ENCODE assay signal across 1 cellular context in the genomic region with DNA sequence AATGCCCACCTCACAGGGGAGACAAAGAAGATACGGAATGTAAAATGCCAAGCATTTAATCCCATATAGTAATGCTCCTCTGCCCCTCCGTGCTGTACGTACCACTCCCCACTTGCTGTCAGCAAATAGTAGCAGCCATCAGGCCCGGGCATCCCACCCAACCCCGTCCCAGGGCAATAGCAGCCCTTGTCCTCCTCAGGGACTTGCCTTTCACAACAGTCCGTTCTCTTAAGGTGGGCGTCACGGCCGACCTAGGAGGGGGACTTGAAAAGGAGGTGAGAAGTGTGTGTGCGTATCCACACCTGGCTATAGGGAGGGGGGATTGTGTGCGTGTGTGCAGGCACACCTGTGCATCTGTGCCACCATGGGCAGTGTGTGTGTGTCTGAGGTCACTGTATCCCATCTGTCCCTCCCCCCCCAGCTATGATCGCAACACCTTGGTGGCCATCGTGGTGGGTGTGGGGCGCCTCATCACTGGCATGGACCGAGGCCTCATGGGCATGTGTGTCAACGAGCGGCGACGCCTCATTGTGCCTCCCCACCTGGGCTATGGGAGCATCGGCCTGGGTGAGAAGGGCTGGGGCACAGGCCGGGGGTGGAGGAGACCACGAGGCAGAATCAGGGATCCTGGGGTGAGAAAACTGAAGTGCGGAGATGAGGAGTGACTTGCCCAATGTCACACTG.
TF ChIP-seq lines count a peak whose summit lies in the region.

No MANE protein-coding gene starts in this region.

TF ChIP-seq in HepG2, 621 proteins besides CTCF, POLR2A, EP300 and RAD21:
- TF ChIP-seq, protein P1, sequence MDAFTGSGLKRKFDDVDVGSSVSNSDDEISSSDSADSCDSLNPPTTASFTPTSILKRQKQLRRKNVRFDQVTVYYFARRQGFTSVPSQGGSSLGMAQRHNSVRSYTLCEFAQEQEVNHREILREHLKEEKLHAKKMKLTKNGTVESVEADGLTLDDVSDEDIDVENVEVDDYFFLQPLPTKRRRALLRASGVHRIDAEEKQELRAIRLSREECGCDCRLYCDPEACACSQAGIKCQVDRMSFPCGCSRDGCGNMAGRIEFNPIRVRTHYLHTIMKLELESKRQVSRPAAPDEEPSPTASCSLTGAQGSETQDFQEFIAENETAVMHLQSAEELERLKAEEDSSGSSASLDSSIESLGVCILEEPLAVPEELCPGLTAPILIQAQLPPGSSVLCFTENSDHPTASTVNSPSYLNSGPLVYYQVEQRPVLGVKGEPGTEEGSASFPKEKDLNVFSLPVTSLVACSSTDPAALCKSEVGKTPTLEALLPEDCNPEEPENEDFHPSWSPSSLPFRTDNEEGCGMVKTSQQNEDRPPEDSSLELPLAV (CRISPR knock-in tag; conservative IDR thresholded peaks at IDR 0.05; ENCODE audit: low read depth): no peak
- TF ChIP-seq RBFOX2 (IDR thresholded peaks at IDR 0.05; ENCODE audit: low read depth, low read length) (peak; percentile 62), ZNF138 (CRISPR knock-in tag; IDR thresholded peaks at IDR 0.05; ENCODE audit: low read depth) (no peak), JUNB (CRISPR knock-in tag; IDR thresholded peaks at IDR 0.05; ENCODE audit: borderline replicate concordance) (no peak), MAFK (conservative IDR thresholded peaks at IDR 0.05 in 1 of 2, IDR thresholded peaks at IDR 0.05 in 1 of 2; ENCODE audit: low read length in 2 of 2) (no peak), ZBTB38 (CRISPR knock-in tag; IDR thresholded peaks at IDR 0.05) (0 out of 2 replicates have a peak, but pooled peaks have one; percentile 34), RBM22 (optimal IDR thresholded peaks at IDR 0.05; ENCODE audit: low read length) (peak; percentile 59), ZNF782 (CRISPR knock-in tag; IDR thresholded peaks at IDR 0.05; ENCODE audit: borderline replicate concordance) (no peak), AKAP8 (CRISPR knock-in tag; IDR thresholded peaks at IDR 0.05) (0 out of 2 replicates have a peak, but pooled peaks have one; percentile 41), TBX2 (CRISPR knock-in tag; IDR thresholded peaks at IDR 0.05; ENCODE audit: borderline replicate concordance) (no peak), GFI1 (CRISPR knock-in tag; IDR thresholded peaks at IDR 0.05; ENCODE audit: borderline replicate concordance) (no peak), ZNF572 (CRISPR knock-in tag; IDR thresholded peaks at IDR 0.05) (0 out of 2 replicates have a peak, but pooled peaks have one; percentile 51), ZSCAN21 (CRISPR knock-in tag; IDR thresholded peaks at IDR 0.05; ENCODE audit: borderline replicate concordance) (peak; percentile 57; the same call in 1 of the 2 replicates), AGO2 (optimal IDR thresholded peaks at IDR 0.05; ENCODE audit: low read depth, low read length) (peak; percentile 83), TCF7 (IDR thresholded peaks at IDR 0.05; ENCODE audit: low read depth) (no peak)
- TF ChIP-seq, protein P2, sequence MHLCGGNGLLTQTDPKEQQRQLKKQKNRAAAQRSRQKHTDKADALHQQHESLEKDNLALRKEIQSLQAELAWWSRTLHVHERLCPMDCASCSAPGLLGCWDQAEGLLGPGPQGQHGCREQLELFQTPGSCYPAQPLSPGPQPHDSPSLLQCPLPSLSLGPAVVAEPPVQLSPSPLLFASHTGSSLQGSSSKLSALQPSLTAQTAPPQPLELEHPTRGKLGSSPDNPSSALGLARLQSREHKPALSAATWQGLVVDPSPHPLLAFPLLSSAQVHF (CRISPR knock-in tag; IDR thresholded peaks at IDR 0.05): 0 out of 2 replicates have a peak, but pooled peaks have one; percentile 41
- TF ChIP-seq, protein P3, sequence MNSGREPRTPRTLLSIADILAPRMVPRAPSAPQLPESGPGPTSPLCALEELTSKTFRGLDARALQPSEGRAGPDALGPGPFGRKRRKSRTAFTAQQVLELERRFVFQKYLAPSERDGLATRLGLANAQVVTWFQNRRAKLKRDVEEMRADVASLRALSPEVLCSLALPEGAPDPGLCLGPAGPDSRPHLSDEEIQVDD (CRISPR knock-in tag; IDR thresholded peaks at IDR 0.05; ENCODE audit: borderline replicate concordance): peak; percentile 58; the same call in 1 of the 2 replicates
- TF ChIP-seq, protein P4, sequence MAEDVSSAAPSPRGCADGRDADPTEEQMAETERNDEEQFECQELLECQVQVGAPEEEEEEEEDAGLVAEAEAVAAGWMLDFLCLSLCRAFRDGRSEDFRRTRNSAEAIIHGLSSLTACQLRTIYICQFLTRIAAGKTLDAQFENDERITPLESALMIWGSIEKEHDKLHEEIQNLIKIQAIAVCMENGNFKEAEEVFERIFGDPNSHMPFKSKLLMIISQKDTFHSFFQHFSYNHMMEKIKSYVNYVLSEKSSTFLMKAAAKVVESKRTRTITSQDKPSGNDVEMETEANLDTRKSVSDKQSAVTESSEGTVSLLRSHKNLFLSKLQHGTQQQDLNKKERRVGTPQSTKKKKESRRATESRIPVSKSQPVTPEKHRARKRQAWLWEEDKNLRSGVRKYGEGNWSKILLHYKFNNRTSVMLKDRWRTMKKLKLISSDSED (CRISPR knock-in tag; IDR thresholded peaks at IDR 0.05): 0 out of 2 replicates have a peak, but pooled peaks have one; percentile 30
- TF ChIP-seq, protein P5, sequence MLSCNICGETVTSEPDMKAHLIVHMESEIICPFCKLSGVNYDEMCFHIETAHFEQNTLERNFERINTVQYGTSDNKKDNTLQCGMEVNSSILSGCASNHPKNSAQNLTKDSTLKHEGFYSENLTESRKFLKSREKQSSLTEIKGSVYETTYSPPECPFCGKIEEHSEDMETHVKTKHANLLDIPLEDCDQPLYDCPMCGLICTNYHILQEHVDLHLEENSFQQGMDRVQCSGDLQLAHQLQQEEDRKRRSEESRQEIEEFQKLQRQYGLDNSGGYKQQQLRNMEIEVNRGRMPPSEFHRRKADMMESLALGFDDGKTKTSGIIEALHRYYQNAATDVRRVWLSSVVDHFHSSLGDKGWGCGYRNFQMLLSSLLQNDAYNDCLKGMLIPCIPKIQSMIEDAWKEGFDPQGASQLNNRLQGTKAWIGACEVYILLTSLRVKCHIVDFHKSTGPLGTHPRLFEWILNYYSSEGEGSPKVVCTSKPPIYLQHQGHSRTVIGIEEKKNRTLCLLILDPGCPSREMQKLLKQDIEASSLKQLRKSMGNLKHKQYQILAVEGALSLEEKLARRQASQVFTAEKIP (CRISPR knock-in tag; IDR thresholded peaks at IDR 0.05; ENCODE audit: borderline replicate concordance): no peak
- TF ChIP-seq, protein P6, sequence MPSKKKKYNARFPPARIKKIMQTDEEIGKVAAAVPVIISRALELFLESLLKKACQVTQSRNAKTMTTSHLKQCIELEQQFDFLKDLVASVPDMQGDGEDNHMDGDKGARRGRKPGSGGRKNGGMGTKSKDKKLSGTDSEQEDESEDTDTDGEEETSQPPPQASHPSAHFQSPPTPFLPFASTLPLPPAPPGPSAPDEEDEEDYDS (CRISPR knock-in tag; IDR thresholded peaks at IDR 0.05): no peak
- TF ChIP-seq, protein P7, sequence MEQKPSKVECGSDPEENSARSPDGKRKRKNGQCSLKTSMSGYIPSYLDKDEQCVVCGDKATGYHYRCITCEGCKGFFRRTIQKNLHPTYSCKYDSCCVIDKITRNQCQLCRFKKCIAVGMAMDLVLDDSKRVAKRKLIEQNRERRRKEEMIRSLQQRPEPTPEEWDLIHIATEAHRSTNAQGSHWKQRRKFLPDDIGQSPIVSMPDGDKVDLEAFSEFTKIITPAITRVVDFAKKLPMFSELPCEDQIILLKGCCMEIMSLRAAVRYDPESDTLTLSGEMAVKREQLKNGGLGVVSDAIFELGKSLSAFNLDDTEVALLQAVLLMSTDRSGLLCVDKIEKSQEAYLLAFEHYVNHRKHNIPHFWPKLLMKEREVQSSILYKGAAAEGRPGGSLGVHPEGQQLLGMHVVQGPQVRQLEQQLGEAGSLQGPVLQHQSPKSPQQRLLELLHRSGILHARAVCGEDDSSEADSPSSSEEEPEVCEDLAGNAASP (CRISPR knock-in tag; IDR thresholded peaks at IDR 0.05; ENCODE audit: borderline replicate concordance): no peak
